In the genomic region with DNA sequence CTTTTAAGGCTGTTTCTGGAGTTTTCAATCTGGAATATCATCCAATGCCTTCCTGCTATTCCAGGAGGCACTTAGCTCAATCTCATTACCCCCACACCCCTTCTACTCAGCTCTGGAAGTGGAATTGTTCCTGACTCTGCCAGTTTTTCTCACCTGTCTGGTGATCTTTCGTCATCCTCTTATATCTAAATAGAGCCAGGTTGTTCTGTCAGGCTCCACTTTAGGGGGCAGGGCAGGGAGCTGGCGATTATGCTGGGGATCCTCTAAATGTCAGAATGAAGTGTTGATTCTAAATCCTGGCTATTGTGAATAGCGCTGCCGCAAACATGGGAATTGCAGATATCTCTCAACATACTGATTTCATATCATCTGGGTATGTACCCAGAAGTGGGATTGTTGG, we compare ENCODE assay signal across 14 cellular contexts.
"Had no signal": no experiment of that assay in that cellular context is flagged by ENCODE, and none has a peak within 500 bp of the region (broad histone marks: within the 10 kb centered on the region; RNA-seq: fewer than 3 reads in every experiment).

No MANE protein-coding gene starts in this region.

- H3K9me3 ChIP-seq: ascending aorta, breast epithelium, pancreas, thoracic aorta had no signal

- DNase-seq: activated CD4-positive, alpha-beta T cell treated with anti-CD3 and anti-CD28 coated beads, Interleukin-2, amount 50 U/mL, for 1 hour; activated naive CD4-positive, alpha-beta T cell treated with Interleukin-2 at 50 U/mL for 16 hours; activated naive CD8-positive, alpha-beta T cell treated with anti-CD3 and anti-CD28 coated beads, Interleukin-2, amount 50 U/mL, for 24 hours; cerebellar nuclear complex; effector CD8-positive, alpha-beta T cell; foreskin keratinocyte; head of caudate nucleus; left colon; naive thymus-derived CD4-positive, alpha-beta T cell; pancreas had no signal

- ATAC-seq: activated naive CD8-positive, alpha-beta T cell treated with anti-CD3 and anti-CD28 coated beads, Interleukin-2, amount 50 U/mL, for 24 hours; foreskin keratinocyte; left colon; naive thymus-derived CD4-positive, alpha-beta T cell; pancreas; stimulated activated effector memory CD8-positive, alpha-beta T cell treated with anti-CD3 and anti-CD28 coated beads, Interleukin-12 subunit alpha, Interleukin-12 subunit beta, amount 100 ng/mL, for 72 hours had no signal

- H3K4me3 ChIP-seq: ascending aorta, breast epithelium, pancreas, thoracic aorta had no signal

- H3K4me1 ChIP-seq: ascending aorta, breast epithelium, foreskin keratinocyte had no signal

- H3K27ac ChIP-seq: ascending aorta, breast epithelium, foreskin keratinocyte, pancreas, thoracic aorta had no signal

- H3K36me3 ChIP-seq: ascending aorta, breast epithelium, pancreas, thoracic aorta had no signal

- H3K27me3 ChIP-seq: ascending aorta, foreskin keratinocyte, pancreas had no signal
